In genomic region chr3:86388848-86389247, GRCh38 we compare ENCODE assay signal across 17 cellular contexts.
DNase-seq lines count a peak whose midpoint lies in the region; ATAC-seq, FAIRE-seq and TF ChIP-seq lines count a peak whose summit lies in the region.
"Had no signal": no experiment of that assay in that cellular context is flagged by ENCODE, and none has a peak within 500 bp of the region (broad histone marks: within the 10 kb centered on the region; RNA-seq: fewer than 3 reads in every experiment).

No MANE protein-coding gene starts in this region.

- H3K9ac ChIP-seq in HepG2 (ENCODE audit: insufficient read depth, low read depth, low read length) (no peak overlapping the region), OCI-LY3 (ENCODE audit: low read length) (no peak overlapping the region)
- H3K9ac ChIP-seq: parathyroid adenoma had no signal

- POLR2A ChIA-PET in HepG2 (lab: Yijun Ruan, JAX) (no interaction called here), GM10248 (lab: Yijun Ruan, JAX) (no interaction called here)

- H3K9me3 ChIP-seq in HepG2 (ENCODE audit: low read length) = no peaks in the 10 kb centered on the region
- no peaks in the 10 kb centered on the region for H3K9me3 ChIP-seq in right lobe of liver
- H3K9me3 ChIP-seq in OCI-LY3 (ENCODE audit: insufficient read depth, low read length) = no peaks in the 10 kb centered on the region
- H3K9me3 ChIP-seq: upper lobe of left lung had no signal

- no peak overlapping the region for H3K4me3 ChIP-seq in HepG2 (replicated peaks in 1 of 3; ENCODE audit: insufficient read depth in 1 of 3, low read depth in 2 of 3, low read length in 3 of 3)
- no peak overlapping the region for H3K4me3 ChIP-seq in right lobe of liver
- H3K4me3 ChIP-seq in OCI-LY3 (ENCODE audit: low read length) = no peak overlapping the region
- no peak overlapping the region for H3K4me3 ChIP-seq in brain microvascular endothelial cell (ENCODE audit: low read depth, low read length)
- H3K4me3 ChIP-seq: cardiac muscle cell, upper lobe of left lung had no signal

- H3K4me2 ChIP-seq in HepG2 (ENCODE audit: low read depth, low read length) (no peak overlapping the region), OCI-LY3 (ENCODE audit: low read length) (0 out of 2 replicates have a peak overlapping the region, but pooled peaks have one; percentile 4)

- no peaks in the 10 kb centered on the region for H4K20me1 ChIP-seq in HepG2 (ENCODE audit: insufficient read depth, low read length)
- no peaks in the 10 kb centered on the region for H4K20me1 ChIP-seq in OCI-LY3 (ENCODE audit: insufficient read depth, low read length)

- no peaks in the 10 kb centered on the region for H3K36me3 ChIP-seq in HepG2 (replicated peaks in 1 of 2; ENCODE audit: control insufficient read depth in 1 of 2, insufficient read depth in 2 of 2, low read length in 2 of 2)
- H3K36me3 ChIP-seq in right lobe of liver = no peaks in the 10 kb centered on the region
- no peaks in the 10 kb centered on the region for H3K36me3 ChIP-seq in OCI-LY3 (replicated peaks; ENCODE audit: low read depth, low read length)
- no peaks in the 10 kb centered on the region for H3K36me3 ChIP-seq in brain microvascular endothelial cell (replicated peaks)
- H3K36me3 ChIP-seq: cardiac muscle cell, upper lobe of left lung had no signal

- H3K4me1 ChIP-seq in HepG2 (ENCODE audit: insufficient read depth, low read length) (no peaks in the 10 kb centered on the region), right lobe of liver (no peaks in the 10 kb centered on the region), OCI-LY3 (ENCODE audit: low read length) (no peaks in the 10 kb centered on the region)
- H3K4me1 ChIP-seq: parathyroid adenoma, upper lobe of left lung had no signal

- TF ChIP-seq POLR2A in HepG2 (IDR thresholded peaks at IDR 0.05; ENCODE audit: insufficient read depth in 1 of 2, low read depth in 2 of 2, low read length in 2 of 2) (no peak), right lobe of liver (IDR thresholded peaks at IDR 0.05) (no peak)

- H3K27me3 ChIP-seq in HepG2 (ENCODE audit: control insufficient read depth in 1 of 2, insufficient read depth in 2 of 2, low read length in 2 of 2) (no peaks in the 10 kb centered on the region), right lobe of liver (no peaks in the 10 kb centered on the region), OCI-LY3 (ENCODE audit: low read depth, low read length) (no peaks in the 10 kb centered on the region), brain microvascular endothelial cell (replicated peaks) (no peaks in the 10 kb centered on the region)
- H3K27me3 ChIP-seq: cardiac muscle cell, upper lobe of left lung had no signal

- no peak overlapping the region for H2AFZ ChIP-seq in HepG2 (ENCODE audit: low read length)
- H2AFZ ChIP-seq in OCI-LY3 (ENCODE audit: low read depth, low read length) = 0 out of 2 replicates have a peak overlapping the region, but pooled peaks have one; percentile 20
- H2AFZ ChIP-seq: parathyroid adenoma had no signal

- FAIRE-seq in HepG2 (lab: Jason Lieb, UNC) = no peak
- FAIRE-seq: small intestine had no signal

- in situ Hi-C loops in HepG2 (cut with HindIII; ENCODE audit: extremely low pct_ligation_motif_present, low pct_unique_long_range_greater_than_20kb) (no loop called here), brain microvascular endothelial cell (cut with HindIII; ENCODE audit: low pct_ligation_motif_present, low sequenced_read_pairs) (no loop called here)

- H3K27ac ChIP-seq in HepG2 (ENCODE audit: extremely low read length, insufficient read depth, low read length) (no peak overlapping the region), right lobe of liver (no peak overlapping the region), OCI-LY3 (ENCODE audit: low read length) (no peak overlapping the region), brain microvascular endothelial cell (no peak overlapping the region)
- H3K27ac ChIP-seq: cardiac muscle cell, parathyroid adenoma, upper lobe of left lung had no signal

- H3K79me2 ChIP-seq in HepG2 (ENCODE audit: insufficient read depth, low read length) = no peaks in the 10 kb centered on the region
- H3K79me2 ChIP-seq in OCI-LY3 (ENCODE audit: low read length) = no peaks in the 10 kb centered on the region
- H3K79me2 ChIP-seq: parathyroid adenoma had no signal

- no peak for TF ChIP-seq RAD21 in HepG2 (CRISPR knock-in tag; IDR thresholded peaks at IDR 0.05)

- WGBS in HepG2 (ENCODE audit: low lambda C conversion rate) = 7% methylated on average over 3 of the region's 3 CpGs
- WGBS in right lobe of liver (ENCODE audit: insufficient coverage, low coverage, low lambda C conversion rate, missing lambda C conversion rate) = 45% methylated on average over 3 of the region's 3 CpGs

- intact Hi-C loops in HepG2 (cut with micrococcal nuclease; ENCODE audit: unreplicated experiment) = loop anchor here (10.0 kb wide), 1 partner anchor 564 kb away; no protein-coding TSS in a partner anchor
- intact Hi-C loops in right lobe of liver (cut with DNase I) = no loop called here

- CTCF ChIA-PET in HepG2 (lab: Yijun Ruan, JAX; ENCODE audit: low intra/inter-chr PET ratio, low total read pairs) = no interaction called here
- CTCF ChIA-PET in GM10248 (lab: Yijun Ruan, JAX) = interaction anchor here (1.0 to 1.5 kb wide), 3 partner anchors 9 to 29 kb away, joined by 3 to 5 read pairs (median 4); no protein-coding TSS in a partner anchor

- BruUV-seq in HepG2 (replicated peaks; lab: Mats Ljungman, UMichigan) = no TSS peak

- peak; percentile 68 for ATAC-seq in HepG2
- ATAC-seq in right lobe of liver = no peak
- ATAC-seq: activated CD8-positive, alpha-beta T cell treated with anti-CD3 and anti-CD28 coated beads for 36 hours; activated T-cell treated with anti-CD3 and anti-CD28 coated beads, Interleukin-2, amount 50 U/mL, for 72 hours had no signal

- DNase-seq in HepG2 (ENCODE audit: low spot score) (peak; percentile 2), right lobe of liver (no peak), brain microvascular endothelial cell (no peak), mucosa of gallbladder (ENCODE audit: low spot score) (no peak), GM10248 (ENCODE audit: extremely low spot score) (no peak), T1000 (lab: John Stamatoyannopoulos, UW) (no peak), DMS53 (lab: John Stamatoyannopoulos, UW) (no peak)
- DNase-seq: activated CD8-positive, alpha-beta T cell treated with anti-CD3 and anti-CD28 coated beads for 36 hours; activated T-cell treated with anti-CD3 and anti-CD28 coated beads, Interleukin-2, amount 50 U/mL, for 72 hours; effector CD4-positive, alpha-beta T cell; NK-92 treated with Interleukin-12 subunit alpha and Interleukin-12 subunit beta, amount 100 ng/mL, for 24 hours; small intestine; stimulated activated naive CD4-positive, alpha-beta T cell; upper lobe of left lung had no signal

- TF ChIP-seq EP300 in HepG2 (IDR thresholded peaks at IDR 0.05; ENCODE audit: low read depth in 2 of 2, low read length in 2 of 2) (no peak), HepG2 (CRISPR knock-in tag; IDR thresholded peaks at IDR 0.05; ENCODE audit: borderline replicate concordance) (no peak)

- TF ChIP-seq CTCF in HepG2 (CRISPR knock-in tag; IDR thresholded peaks at IDR 0.05) = peak; percentile 43
- TF ChIP-seq CTCF in right lobe of liver (IDR thresholded peaks at IDR 0.05) = no peak
- peak; percentile 40 for TF ChIP-seq CTCF in OCI-LY3 (IDR thresholded peaks at IDR 0.05; ENCODE audit: low read depth, low read length)
- peak; percentile 40 for TF ChIP-seq CTCF in brain microvascular endothelial cell (IDR thresholded peaks at IDR 0.05; ENCODE audit: low read depth, low read length, missing control alignments)
- TF ChIP-seq CTCF in GM10248 (IDR thresholded peaks at IDR 0.05; ENCODE audit: control extremely low read depth, extremely low read depth, low read depth, missing control alignments) = no peak

TF ChIP-seq in HepG2, 621 proteins besides CTCF, POLR2A, EP300 and RAD21:
- TF ChIP-seq SMC3 (IDR thresholded peaks at IDR 0.05; ENCODE audit: low read length) = peak; percentile 12; the same call in 1 of the 2 replicates
- TF ChIP-seq HHEX (CRISPR knock-in tag; IDR thresholded peaks at IDR 0.05) = no peak
- TF ChIP-seq STAG1 (CRISPR knock-in tag; IDR thresholded peaks at IDR 0.05) = peak; percentile 51

Comparison
In these comparisons a context has a peak if more than half of its experiments do, and no peak if none do; other contexts are left out.
1. CTCF ChIP-seq: peak in HepG2 (single experiment), OCI-LY3 (single experiment) and brain microvascular endothelial cell (single experiment); none in right lobe of liver (0 of 4) and GM10248 (single experiment).